ENCODE assay signal across 8 cellular contexts in genomic region chr16:234468-235305, GRCh38. TPM values are rescaled to one million over a fixed set of nuclear protein-coding genes. Genes with fewer than 3 reads are reported as not detected.
DNase-seq lines count a peak whose midpoint lies in the region; ATAC-seq, FAIRE-seq and TF ChIP-seq lines count a peak whose summit lies in the region.

Gene FAM234A, plus strand, starts transcription at chr16:234821. Its CDS starts 19,593 bp downstream, at chr16:254414.

- H3K9me3 Mint-ChIP-seq in CD4-positive, alpha-beta T cell: no peaks in the 10 kb centered on the region

- peaks cover 15% of the 10 kb centered on the region for H3K4me1 ChIP-seq in HepG2 (ENCODE audit: insufficient read depth, low read length)

- no peaks in the 10 kb centered on the region for H3K36me3 ChIP-seq in HepG2 (replicated peaks in 1 of 2; ENCODE audit: control insufficient read depth in 1 of 2, insufficient read depth in 2 of 2, low read length in 2 of 2)

- TF ChIP-seq CTCF in CD4-positive, alpha-beta T cell (IDR thresholded peaks at IDR 0.05): peak; percentile 63
- peak; percentile 55 for TF ChIP-seq CTCF in HepG2 (CRISPR knock-in tag; IDR thresholded peaks at IDR 0.05)

- no TSS peak for BruUV-seq in HepG2 (replicated peaks; lab: Mats Ljungman, UMichigan)

- peak; percentile 66 for FAIRE-seq in HepG2 (lab: Jason Lieb, UNC)

- CTCF ChIA-PET in CD4-positive, alpha-beta T cell (lab: Charles Lee): interaction anchor here (0.6 to 1.3 kb wide), 16 partner anchors 11 to 169 kb away, joined by 3 to 8 read pairs (median 3); partner anchors contain the start of genes AXIN1 and MRPL28
- CTCF ChIA-PET in HepG2 (lab: Yijun Ruan, JAX; ENCODE audit: low intra/inter-chr PET ratio, low total read pairs): no interaction called here

- peaks cover 8% of the 10 kb centered on the region for H3K36me3 Mint-ChIP-seq in CD4-positive, alpha-beta T cell (ENCODE audit: low read depth)

- H3K4me3 ChIP-seq in HepG2 (replicated peaks in 1 of 3; ENCODE audit: insufficient read depth in 1 of 3, low read depth in 2 of 3, low read length in 3 of 3): peak within 1 kb of the TSS; percentile 73 to 84 (median 81)

- in situ Hi-C loops in HepG2 (cut with HindIII; ENCODE audit: extremely low pct_ligation_motif_present, low pct_unique_long_range_greater_than_20kb): no loop called here

- H2AFZ ChIP-seq in HepG2 (ENCODE audit: low read length): peak within 1 kb of the TSS; percentile 74

- TF ChIP-seq RAD21 in HepG2 (CRISPR knock-in tag; IDR thresholded peaks at IDR 0.05): peak; percentile 29

- peak within 1 kb of the TSS; percentile 98 for H3K27ac ChIP-seq in CD4-positive, alpha-beta T cell (ENCODE audit: low read depth, low read length)
- H3K27ac ChIP-seq in HepG2 (ENCODE audit: extremely low read length, insufficient read depth, low read length): peak within 1 kb of the TSS; percentile 85

- DNase-seq in CD4-positive, alpha-beta T cell: peak; percentile 88 to 95 (median 93)
- DNase-seq in NCI-H748 treated with DMSO at 0.1 percent for 48 hours (lab: John Stamatoyannopoulos, UW) (peak; percentile 59), dermis blood vessel endothelial cell (peak; percentile 93), HepG2 (ENCODE audit: low spot score) (peak; percentile 87)
- peak; percentile 86 to 89 for DNase-seq in activated CD4-positive, alpha-beta T cell treated with anti-CD3 and anti-CD28 coated beads, Interleukin-2, amount 50 U/mL, for 24 hours (ENCODE audit: low read depth in 1 of 2, low spot score in 1 of 2)
- DNase-seq in stimulated activated CD4-positive, alpha-beta T cell treated with anti-CD3 and anti-CD28 coated beads, Interleukin-4, amount 100 ng/mL, for 1 hour: peak; percentile 97

- peak within 1 kb of the TSS; percentile 89 for H3K9ac ChIP-seq in HepG2 (ENCODE audit: insufficient read depth, low read depth, low read length)

- peak; percentile 87 for ATAC-seq in CD4-positive, alpha-beta T cell (ENCODE audit: poor library complexity)
- ATAC-seq in GM19397 (IDR thresholded peaks at IDR 0.05; ENCODE audit: unreplicated experiment) (peak; percentile 86), HG03571 (IDR thresholded peaks at IDR 0.05; ENCODE audit: unreplicated experiment) (peak; percentile 82), HepG2 (peak; percentile 86)

- peaks cover 17% of the 10 kb centered on the region for H3K4me1 Mint-ChIP-seq in CD4-positive, alpha-beta T cell (ENCODE audit: low read depth)

- POLR2A ChIA-PET in CD4-positive, alpha-beta T cell (lab: Charles Lee): interaction anchor here (0.6 to 2.2 kb wide), 12 partner anchors 10 to 401 kb away, joined by 3 to 29 read pairs (median 4); partner anchors contain the start of genes AXIN1, DECR2, METTL26 and MRPL28
- POLR2A ChIA-PET in HepG2 (lab: Yijun Ruan, JAX): interaction anchor here (0.7 to 1.9 kb wide), 14 partner anchors 10 to 267 kb away, joined by 3 to 11 read pairs (median 4); partner anchors contain the start of genes ARHGDIG, AXIN1, MRPL28 and POLR3K

- H3K4me2 ChIP-seq in HepG2 (ENCODE audit: low read depth, low read length): peak within 1 kb of the TSS; percentile 92

- no peaks in the 10 kb centered on the region for H3K79me2 ChIP-seq in HepG2 (ENCODE audit: insufficient read depth, low read length)

- TF ChIP-seq EP300 in HepG2 (IDR thresholded peaks at IDR 0.05; ENCODE audit: low read depth in 2 of 2, low read length in 2 of 2): 0 out of 4 replicates have a peak, but pooled peaks of 1 of the 2 experiments have one; percentile 6
- peak; percentile 14; the same call in 1 of the 2 replicates for TF ChIP-seq EP300 in HepG2 (CRISPR knock-in tag; IDR thresholded peaks at IDR 0.05; ENCODE audit: borderline replicate concordance)

- no peaks in the 10 kb centered on the region for H3K9me3 ChIP-seq in CD4-positive, alpha-beta T cell (ENCODE audit: control insufficient read depth, low read length)
- H3K9me3 ChIP-seq in HepG2 (ENCODE audit: low read length): no peaks in the 10 kb centered on the region

- peak within 1 kb of the TSS; percentile 100 for H3K27ac Mint-ChIP-seq in CD4-positive, alpha-beta T cell

- H3K4me3 Mint-ChIP-seq in CD4-positive, alpha-beta T cell: peak within 1 kb of the TSS; percentile 93

- peak; percentile 81 to 89 for TF ChIP-seq POLR2A in HepG2 (IDR thresholded peaks at IDR 0.05; ENCODE audit: insufficient read depth in 1 of 2, low read depth in 2 of 2, low read length in 2 of 2)

- no peaks in the 10 kb centered on the region for H4K20me1 ChIP-seq in HepG2 (ENCODE audit: insufficient read depth, low read length)

- 1% methylated on average over 22 of the region's 85 CpGs for WGBS in HepG2 (ENCODE audit: low lambda C conversion rate)

- intact Hi-C loops in CD4-positive, alpha-beta T cell (cut with DNase I, micrococcal nuclease): loop anchor here (1.0 to 2.0 kb wide), 4 partner anchors 96 to 181 kb away; partner anchors contain the start of genes AXIN1 (in 2 of the 2), NPRL3 (in 1 of the 2), POLR3K (in 1 of the 2) and SNRNP25 (in 1 of the 2)
- intact Hi-C loops in HepG2 (cut with micrococcal nuclease; ENCODE audit: unreplicated experiment): loop anchor here (5.0 kb wide), 1 partner anchor 53 kb away; no protein-coding TSS in a partner anchor

- no peaks in the 10 kb centered on the region for H3K27me3 ChIP-seq in CD4-positive, alpha-beta T cell (ENCODE audit: control insufficient read depth, insufficient read depth, low read length)
- H3K27me3 ChIP-seq in HepG2 (ENCODE audit: control insufficient read depth in 1 of 2, insufficient read depth in 2 of 2, low read length in 2 of 2): no peaks in the 10 kb centered on the region; a peak in 1 of 5 replicates

- no peaks in the 10 kb centered on the region for H3K27me3 Mint-ChIP-seq in CD4-positive, alpha-beta T cell

TF ChIP-seq in HepG2, 621 proteins besides CTCF, POLR2A, EP300 and RAD21 (continues in another document):
- TF ChIP-seq MIXL1 (CRISPR knock-in tag; IDR thresholded peaks at IDR 0.05) (no peak), ZNF546 (CRISPR knock-in tag; conservative IDR thresholded peaks at IDR 0.05) (peak; percentile 58; the same call in 1 of the 2 replicates), TSC22D2 (CRISPR knock-in tag; IDR thresholded peaks at IDR 0.05; ENCODE audit: borderline replicate concordance) (0 out of 2 replicates have a peak, but pooled peaks have one; percentile 36), ZNF329 (CRISPR knock-in tag; IDR thresholded peaks at IDR 0.05; ENCODE audit: low read depth) (no peak), DMAP1 (CRISPR knock-in tag; IDR thresholded peaks at IDR 0.05) (peak; percentile 55), ZBTB43 (CRISPR knock-in tag; conservative IDR thresholded peaks at IDR 0.05) (no peak), ZNF414 (CRISPR knock-in tag; IDR thresholded peaks at IDR 0.05) (peak; percentile 67; the same call in 1 of the 2 replicates), PLSCR1 (CRISPR knock-in tag; IDR thresholded peaks at IDR 0.05; ENCODE audit: borderline replicate concordance) (no peak), ERF (CRISPR knock-in tag; IDR thresholded peaks at IDR 0.05) (no peak; the same call in 1 of the 2 replicates), ZNF792 (CRISPR knock-in tag; IDR thresholded peaks at IDR 0.05) (no peak; the same call in 1 of the 2 replicates)

RNA-seq across cellular contexts. Expression of gene FAM234A, which starts in this region (rescaled TPM):
- 10 to 100 TPM; 15.6 to 17.0 TPM for total RNA-seq in CD4-positive, alpha-beta T cell
- total RNA-seq in dermis blood vessel endothelial cell (59.2 and 76.1 TPM in 2 replicates), HepG2 (2016; rRNA removed; fragmentation: Illumina TruSeq; extraction: Trizol) (15.5 and 29.2 TPM in 2 replicates)
- total RNA-seq in HepG2 (2016; cell fraction: cytosol; rRNA removed; fragmentation: Illumina TruSeq; extraction: Trizol; ENCODE audit: low read depth): 11.6 and 13.4 TPM in 2 replicates
- 15.3 and 31.7 TPM in 2 replicates for total RNA-seq in HepG2 (2016; cell fraction: insoluble cytoplasmic fraction; rRNA removed; fragmentation: Illumina TruSeq; extraction: Trizol)
- total RNA-seq in HepG2 (2016; cell fraction: membrane; rRNA removed; fragmentation: Illumina TruSeq; extraction: Trizol): 31.9 and 37.8 TPM in 2 replicates
- total RNA-seq in HepG2 (2016; cell fraction: nucleus; rRNA removed; fragmentation: Illumina TruSeq; extraction: Trizol): 27.3 and 30.0 TPM in 2 replicates
- polyA plus RNA-seq in HepG2 (2011; rRNA removed): 34.4 and 40.2 TPM in 2 replicates
- 26.3 and 36.7 TPM in 2 replicates for polyA plus RNA-seq in HepG2 (2011; cell fraction: cytosol; rRNA removed)
- polyA plus RNA-seq in HepG2 (2011; cell fraction: nucleus; rRNA removed): 59.9 and 63.5 TPM in 2 replicates
- polyA plus RNA-seq in HepG2 (2012): 41.7 and 43.9 TPM in 2 replicates
- polyA plus RNA-seq in HepG2 (2016; cell fraction: cytosol; fragmentation: Illumina TruSeq; extraction: Trizol; ENCODE audit: low read depth): 14.9 and 22.9 TPM in 2 replicates
- 19.9 and 25.2 TPM in 2 replicates for polyA plus RNA-seq in HepG2 (2016; cell fraction: insoluble cytoplasmic fraction; fragmentation: Illumina TruSeq; extraction: Trizol; ENCODE audit: low read depth)
- 32.6 and 36.0 TPM in 2 replicates for polyA plus RNA-seq in HepG2 (2016; cell fraction: membrane; fragmentation: Illumina TruSeq; extraction: Trizol; ENCODE audit: low read depth)
- 60.5 and 64.6 TPM in 2 replicates for polyA plus RNA-seq in HepG2 (2016; cell fraction: nucleus; fragmentation: Illumina TruSeq; extraction: Trizol; ENCODE audit: insufficient read depth, low read depth)
- polyA minus RNA-seq in HepG2 (2011; rRNA and poly(A)+ RNA removed; ENCODE audit: low replicate concordance): 12.9 and 44.2 TPM in 2 replicates
- polyA minus RNA-seq in HepG2 (2011; cell fraction: cytosol; rRNA and poly(A)+ RNA removed): 18.8 and 24.3 TPM in 2 replicates
- polyA minus RNA-seq in HepG2 (2011; cell fraction: nucleus; rRNA and poly(A)+ RNA removed): 14.2 and 16.0 TPM in 2 replicates

Comparison
In these comparisons a context has a peak if more than half of its experiments do, and no peak if none do; other contexts are left out.
1. Peak in every context shown above with its lines: DNase-seq, ATAC-seq, H3K4me3 ChIP-seq and H3K27ac ChIP-seq.